Comparison of ENCODE assay signal across 1 cellular context in genomic region chr18:21241224-21242131, GRCh38.
TF ChIP-seq lines count a peak whose summit lies in the region.

No MANE protein-coding gene starts in this region.

TF ChIP-seq in HepG2, 621 proteins besides CTCF, POLR2A, EP300 and RAD21:
- TF ChIP-seq SNAPC5 (CRISPR knock-in tag; IDR thresholded peaks at IDR 0.05; ENCODE audit: borderline replicate concordance) = no peak
- 0 out of 2 replicates have a peak, but pooled peaks have one; percentile 59 for TF ChIP-seq EZH2 (conservative IDR thresholded peaks at IDR 0.05; ENCODE audit: low read depth, low read length)
- TF ChIP-seq, protein P1, sequence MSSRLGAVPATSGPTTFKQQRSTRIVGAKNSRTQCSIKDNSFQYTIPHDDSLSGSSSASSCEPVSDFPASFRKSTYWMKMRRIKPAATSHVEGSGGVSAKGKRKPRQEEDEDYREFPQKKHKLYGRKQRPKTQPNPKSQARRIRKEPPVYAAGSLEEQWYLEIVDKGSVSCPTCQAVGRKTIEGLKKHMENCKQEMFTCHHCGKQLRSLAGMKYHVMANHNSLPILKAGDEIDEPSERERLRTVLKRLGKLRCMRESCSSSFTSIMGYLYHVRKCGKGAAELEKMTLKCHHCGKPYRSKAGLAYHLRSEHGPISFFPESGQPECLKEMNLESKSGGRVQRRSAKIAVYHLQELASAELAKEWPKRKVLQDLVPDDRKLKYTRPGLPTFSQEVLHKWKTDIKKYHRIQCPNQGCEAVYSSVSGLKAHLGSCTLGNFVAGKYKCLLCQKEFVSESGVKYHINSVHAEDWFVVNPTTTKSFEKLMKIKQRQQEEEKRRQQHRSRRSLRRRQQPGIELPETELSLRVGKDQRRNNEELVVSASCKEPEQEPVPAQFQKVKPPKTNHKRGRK (CRISPR knock-in tag; IDR thresholded peaks at IDR 0.05) = no peak
- TF ChIP-seq ZNF670 (CRISPR knock-in tag; IDR thresholded peaks at IDR 0.05; ENCODE audit: borderline replicate concordance) = no peak
- TF ChIP-seq MTF2 (CRISPR knock-in tag; IDR thresholded peaks at IDR 0.05; ENCODE audit: borderline replicate concordance) = 0 out of 2 replicates have a peak, but pooled peaks have one; percentile 27
- no peak for TF ChIP-seq ZNF136 (CRISPR knock-in tag; IDR thresholded peaks at IDR 0.05; ENCODE audit: low read depth)
- TF ChIP-seq ZNF777 (CRISPR knock-in tag; IDR thresholded peaks at IDR 0.05) = peak; percentile 43; the same call in 1 of the 2 replicates
- no peak for TF ChIP-seq CHD4 (IDR thresholded peaks at IDR 0.05; ENCODE audit: borderline replicate concordance, low read length)
- TF ChIP-seq SMYD3 (CRISPR knock-in tag; IDR thresholded peaks at IDR 0.05) = no peak
- TF ChIP-seq DBP (CRISPR knock-in tag; IDR thresholded peaks at IDR 0.05; ENCODE audit: not compliant biosample characterization) = no peak
- no peak for TF ChIP-seq MAZ (IDR thresholded peaks at IDR 0.05; ENCODE audit: borderline replicate concordance, low read depth, low read length)
- no peak for TF ChIP-seq MAZ (CRISPR knock-in tag; IDR thresholded peaks at IDR 0.05; ENCODE audit: low read depth)
- TF ChIP-seq ZNF563 (CRISPR knock-in tag; IDR thresholded peaks at IDR 0.05) = no peak
- TF ChIP-seq ZNF879 (CRISPR knock-in tag; IDR thresholded peaks at IDR 0.05) = 0 out of 2 replicates have a peak, but pooled peaks have one; percentile 7
- TF ChIP-seq ZNF850 (CRISPR knock-in tag; conservative IDR thresholded peaks at IDR 0.05) = no peak
- TF ChIP-seq DRAP1 (CRISPR knock-in tag; IDR thresholded peaks at IDR 0.05) = no peak
- TF ChIP-seq ZNF572 (CRISPR knock-in tag; IDR thresholded peaks at IDR 0.05) = no peak
- no peak for TF ChIP-seq ZNF17 (CRISPR knock-in tag; IDR thresholded peaks at IDR 0.05)
- TF ChIP-seq TEAD3 (CRISPR knock-in tag; optimal IDR thresholded peaks at IDR 0.05; ENCODE audit: borderline replicate concordance) = no peak
- no peak for TF ChIP-seq ZNF546 (CRISPR knock-in tag; conservative IDR thresholded peaks at IDR 0.05)
- no peak for TF ChIP-seq GTF3A (CRISPR knock-in tag; conservative IDR thresholded peaks at IDR 0.05)
- no peak for TF ChIP-seq TARDBP (CRISPR knock-in tag; IDR thresholded peaks at IDR 0.05)
- TF ChIP-seq GABPB1 (CRISPR knock-in tag; IDR thresholded peaks at IDR 0.05) = 0 out of 2 replicates have a peak, but pooled peaks have one; percentile 14
- no peak for TF ChIP-seq CC2D1A (CRISPR knock-in tag; IDR thresholded peaks at IDR 0.05)
